1 cellular context compared by ENCODE assay signal in genomic region chrX:40578039-40578438, GRCh38.
TF ChIP-seq lines count a peak whose summit lies in the region.

No MANE protein-coding gene starts in this region.

TF ChIP-seq in HepG2, 621 proteins besides CTCF, POLR2A, EP300 and RAD21 (continued from another document):
- TF ChIP-seq, protein P1, sequence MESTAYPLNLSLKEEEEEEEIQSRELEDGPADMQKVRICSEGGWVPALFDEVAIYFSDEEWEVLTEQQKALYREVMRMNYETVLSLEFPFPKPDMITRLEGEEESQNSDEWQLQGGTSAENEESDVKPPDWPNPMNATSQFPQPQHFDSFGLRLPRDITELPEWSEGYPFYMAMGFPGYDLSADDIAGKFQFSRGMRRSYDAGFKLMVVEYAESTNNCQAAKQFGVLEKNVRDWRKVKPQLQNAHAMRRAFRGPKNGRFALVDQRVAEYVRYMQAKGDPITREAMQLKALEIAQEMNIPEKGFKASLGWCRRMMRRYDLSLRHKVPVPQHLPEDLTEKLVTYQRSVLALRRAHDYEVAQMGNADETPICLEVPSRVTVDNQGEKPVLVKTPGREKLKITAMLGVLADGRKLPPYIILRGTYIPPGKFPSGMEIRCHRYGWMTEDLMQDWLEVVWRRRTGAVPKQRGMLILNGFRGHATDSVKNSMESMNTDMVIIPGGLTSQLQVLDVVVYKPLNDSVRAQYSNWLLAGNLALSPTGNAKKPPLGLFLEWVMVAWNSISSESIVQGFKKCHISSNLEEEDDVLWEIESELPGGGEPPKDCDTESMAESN (CRISPR knock-in tag; conservative IDR thresholded peaks at IDR 0.05): no peak
- TF ChIP-seq, protein P2, sequence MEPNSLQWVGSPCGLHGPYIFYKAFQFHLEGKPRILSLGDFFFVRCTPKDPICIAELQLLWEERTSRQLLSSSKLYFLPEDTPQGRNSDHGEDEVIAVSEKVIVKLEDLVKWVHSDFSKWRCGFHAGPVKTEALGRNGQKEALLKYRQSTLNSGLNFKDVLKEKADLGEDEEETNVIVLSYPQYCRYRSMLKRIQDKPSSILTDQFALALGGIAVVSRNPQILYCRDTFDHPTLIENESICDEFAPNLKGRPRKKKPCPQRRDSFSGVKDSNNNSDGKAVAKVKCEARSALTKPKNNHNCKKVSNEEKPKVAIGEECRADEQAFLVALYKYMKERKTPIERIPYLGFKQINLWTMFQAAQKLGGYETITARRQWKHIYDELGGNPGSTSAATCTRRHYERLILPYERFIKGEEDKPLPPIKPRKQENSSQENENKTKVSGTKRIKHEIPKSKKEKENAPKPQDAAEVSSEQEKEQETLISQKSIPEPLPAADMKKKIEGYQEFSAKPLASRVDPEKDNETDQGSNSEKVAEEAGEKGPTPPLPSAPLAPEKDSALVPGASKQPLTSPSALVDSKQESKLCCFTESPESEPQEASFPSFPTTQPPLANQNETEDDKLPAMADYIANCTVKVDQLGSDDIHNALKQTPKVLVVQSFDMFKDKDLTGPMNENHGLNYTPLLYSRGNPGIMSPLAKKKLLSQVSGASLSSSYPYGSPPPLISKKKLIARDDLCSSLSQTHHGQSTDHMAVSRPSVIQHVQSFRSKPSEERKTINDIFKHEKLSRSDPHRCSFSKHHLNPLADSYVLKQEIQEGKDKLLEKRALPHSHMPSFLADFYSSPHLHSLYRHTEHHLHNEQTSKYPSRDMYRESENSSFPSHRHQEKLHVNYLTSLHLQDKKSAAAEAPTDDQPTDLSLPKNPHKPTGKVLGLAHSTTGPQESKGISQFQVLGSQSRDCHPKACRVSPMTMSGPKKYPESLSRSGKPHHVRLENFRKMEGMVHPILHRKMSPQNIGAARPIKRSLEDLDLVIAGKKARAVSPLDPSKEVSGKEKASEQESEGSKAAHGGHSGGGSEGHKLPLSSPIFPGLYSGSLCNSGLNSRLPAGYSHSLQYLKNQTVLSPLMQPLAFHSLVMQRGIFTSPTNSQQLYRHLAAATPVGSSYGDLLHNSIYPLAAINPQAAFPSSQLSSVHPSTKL (CRISPR knock-in tag; IDR thresholded peaks at IDR 0.05): 0 out of 2 replicates have a peak, but pooled peaks have one; percentile 39
- TF ChIP-seq ZNF17 (CRISPR knock-in tag; IDR thresholded peaks at IDR 0.05) (no peak), MAFK (conservative IDR thresholded peaks at IDR 0.05 in 1 of 2, IDR thresholded peaks at IDR 0.05 in 1 of 2; ENCODE audit: low read length in 2 of 2) (peak; percentile 86 to 87), SP2 (CRISPR knock-in tag; IDR thresholded peaks at IDR 0.05) (no peak), KLF12 (CRISPR knock-in tag; IDR thresholded peaks at IDR 0.05; ENCODE audit: borderline replicate concordance) (no peak), SIN3B (IDR thresholded peaks at IDR 0.05; ENCODE audit: low read length) (no peak), MAFF (IDR thresholded peaks at IDR 0.05; ENCODE audit: low read depth, low read length) (peak; percentile 85), FOXA1 (IDR thresholded peaks at IDR 0.05) (no peak), FOXA1 (CRISPR knock-in tag; IDR thresholded peaks at IDR 0.05) (0 out of 2 replicates have a peak, but pooled peaks have one; percentile 40), SOX13 (IDR thresholded peaks at IDR 0.05) (no peak), SOX13 (CRISPR knock-in tag; conservative IDR thresholded peaks at IDR 0.05 in 1 of 2, IDR thresholded peaks at IDR 0.05 in 1 of 2) (peak in 1 of 2 experiments; percentile 48; a peak in 1 of 4 replicates)
- TF ChIP-seq, protein P3, sequence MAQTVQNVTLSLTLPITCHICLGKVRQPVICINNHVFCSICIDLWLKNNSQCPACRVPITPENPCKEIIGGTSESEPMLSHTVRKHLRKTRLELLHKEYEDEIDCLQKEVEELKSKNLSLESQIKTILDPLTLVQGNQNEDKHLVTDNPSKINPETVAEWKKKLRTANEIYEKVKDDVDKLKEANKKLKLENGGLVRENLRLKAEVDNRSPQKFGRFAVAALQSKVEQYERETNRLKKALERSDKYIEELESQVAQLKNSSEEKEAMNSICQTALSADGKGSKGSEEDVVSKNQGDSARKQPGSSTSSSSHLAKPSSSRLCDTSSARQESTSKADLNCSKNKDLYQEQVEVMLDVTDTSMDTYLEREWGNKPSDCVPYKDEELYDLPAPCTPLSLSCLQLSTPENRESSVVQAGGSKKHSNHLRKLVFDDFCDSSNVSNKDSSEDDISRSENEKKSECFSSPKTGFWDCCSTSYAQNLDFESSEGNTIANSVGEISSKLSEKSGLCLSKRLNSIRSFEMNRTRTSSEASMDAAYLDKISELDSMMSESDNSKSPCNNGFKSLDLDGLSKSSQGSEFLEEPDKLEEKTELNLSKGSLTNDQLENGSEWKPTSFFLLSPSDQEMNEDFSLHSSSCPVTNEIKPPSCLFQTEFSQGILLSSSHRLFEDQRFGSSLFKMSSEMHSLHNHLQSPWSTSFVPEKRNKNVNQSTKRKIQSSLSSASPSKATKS (CRISPR knock-in tag; IDR thresholded peaks at IDR 0.05): no peak
